Comparison of ENCODE assay signal across 11 cellular contexts in the genomic region with DNA sequence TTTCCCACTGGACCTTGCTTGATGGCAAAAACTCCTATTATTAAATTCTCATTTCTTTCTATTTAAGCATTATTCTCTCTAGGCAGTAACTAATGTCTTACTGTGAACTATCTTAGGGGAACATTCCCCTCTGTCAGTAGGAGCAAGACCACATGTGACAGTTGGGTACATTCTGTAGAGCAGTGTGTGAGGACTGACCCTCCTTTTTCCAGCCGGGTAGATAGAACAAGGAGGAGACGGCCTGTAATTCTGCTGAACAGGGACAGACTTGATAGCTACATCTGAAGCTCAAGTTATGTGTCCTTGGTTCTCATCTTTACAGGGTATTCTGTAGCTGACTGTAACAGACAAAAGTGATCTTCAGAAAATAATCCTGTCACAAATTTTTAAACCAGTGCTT. TPM values are rescaled to one million over a fixed set of nuclear protein-coding genes. Genes with fewer than 3 reads are reported as not detected.
A peak's percentile ranks its signal among the peaks of the same experiment; 100 is the strongest.
DNase-seq lines count a peak whose midpoint lies in the region; ATAC-seq, FAIRE-seq and TF ChIP-seq lines count a peak whose summit lies in the region.
"Had no signal": no experiment of that assay in that cellular context is flagged by ENCODE, and none has a peak within 500 bp of the region (broad histone marks: within the 10 kb centered on the region; RNA-seq: fewer than 3 reads in every experiment).

No MANE protein-coding gene starts in this region.

- FAIRE-seq in GM12892 (lab: Jason Lieb, UNC) = no peak

- H3K4me3 ChIP-seq in cardiac muscle cell (no peak overlapping the region), osteoblast (ENCODE audit: insufficient read depth, low read length) (no peak overlapping the region), upper lobe of right lung (no peak overlapping the region)

- H3K9me3 ChIP-seq in cardiac muscle cell (ENCODE audit: low read depth) (no peaks in the 10 kb centered on the region), osteoblast (ENCODE audit: low read depth, low read length) (no peaks in the 10 kb centered on the region), upper lobe of right lung (no peaks in the 10 kb centered on the region)

- ATAC-seq in left cardiac atrium (no peak), foreskin keratinocyte (no peak), upper lobe of right lung (no peak), HG03354 (IDR thresholded peaks at IDR 0.05; ENCODE audit: poor library complexity, severe bottlenecking, unreplicated experiment) (no peak)
- ATAC-seq: activated CD8-positive, alpha-beta memory T cell treated with anti-CD3 and anti-CD28 coated beads, Interleukin-2, amount 10 ng/mL, durations not matched to agents 7 days and 5 days had no signal

- H3K27ac ChIP-seq in cardiac muscle cell (peak overlapping the region; percentile 99), foreskin keratinocyte (peak overlapping the region; percentile 31), osteoblast (ENCODE audit: low read depth, low read length) (peak overlapping the region; percentile 98), upper lobe of right lung (peak overlapping the region; percentile 58)

- no peak overlapping the region for H3K4me2 ChIP-seq in osteoblast (ENCODE audit: insufficient read depth, low read length)

- H3K4me1 ChIP-seq in cardiac muscle cell (ENCODE audit: low read depth) = peaks cover 61% of the 10 kb centered on the region
- H3K4me1 ChIP-seq in foreskin keratinocyte = peaks cover 29% of the 10 kb centered on the region
- H3K4me1 ChIP-seq in osteoblast (ENCODE audit: insufficient read depth, low read length) = peaks cover 46% of the 10 kb centered on the region
- H3K4me1 ChIP-seq in upper lobe of right lung = peaks cover 74% of the 10 kb centered on the region

- no peaks in the 10 kb centered on the region for H4K20me1 ChIP-seq in osteoblast (ENCODE audit: insufficient read depth, low read length)

- H3K36me3 ChIP-seq in cardiac muscle cell (no peaks in the 10 kb centered on the region), osteoblast (ENCODE audit: insufficient read depth, low read length) (no peaks in the 10 kb centered on the region), upper lobe of right lung (no peaks in the 10 kb centered on the region)

- H2AFZ ChIP-seq in osteoblast (ENCODE audit: low read length) = no peak overlapping the region

- peaks cover 72% of the 10 kb centered on the region for H3K79me2 ChIP-seq in osteoblast (ENCODE audit: insufficient read depth, low read length)

- no peak for TF ChIP-seq CTCF in cardiac muscle cell (IDR thresholded peaks at IDR 0.05; ENCODE audit: low read depth, low read length)
- no peak for TF ChIP-seq CTCF in foreskin keratinocyte (conservative IDR thresholded peaks at IDR 0.05)
- no peak for TF ChIP-seq CTCF in osteoblast (IDR thresholded peaks at IDR 0.05; ENCODE audit: extremely low read depth, low read depth, low read length)
- no peak for TF ChIP-seq CTCF in upper lobe of right lung (IDR thresholded peaks at IDR 0.05)

- H3K27me3 ChIP-seq in cardiac muscle cell (no peaks in the 10 kb centered on the region), foreskin keratinocyte (no peaks in the 10 kb centered on the region), osteoblast (ENCODE audit: insufficient read depth, low read length) (no peaks in the 10 kb centered on the region), upper lobe of right lung (no peaks in the 10 kb centered on the region)

- intact Hi-C loops in left cardiac atrium (cut with DNase I) = loop anchor here in 1 of 2 donors (5.0 kb wide), 1 partner anchor 45 kb away; the partner anchor contains the start of gene FNIP2
- intact Hi-C loops in upper lobe of right lung (cut with DNase I) = no loop called here

- TF ChIP-seq POLR2A in GM12892 (IDR thresholded peaks at IDR 0.05; ENCODE audit: low read depth, low read length) = no peak

- DNase-seq in cardiac muscle cell (ENCODE audit: low read depth in 1 of 2, low spot score in 1 of 2) (no peak), left cardiac atrium (no peak), foreskin keratinocyte (no peak), osteoblast (ENCODE audit: insufficient read length, low spot score, missing footprints) (no peak), upper lobe of right lung (no peak), NCI-H1694 treated with DMSO at 0.1 percent for 48 hours (lab: John Stamatoyannopoulos, UW) (no peak), GM12892 (ENCODE audit: insufficient read length) (no peak)
- DNase-seq: ACHN; activated CD8-positive, alpha-beta memory T cell treated with anti-CD3 and anti-CD28 coated beads, Interleukin-2, amount 10 ng/mL, durations not matched to agents 7 days and 5 days; stimulated activated CD4-positive, alpha-beta T cell treated with anti-CD3 and anti-CD28 coated beads, Interleukin-2, amount 100 ng/mL, for 48 hours had no signal

RNA-seq across cellular contexts. Expression of gene FNIP2, which starts 43.3 kb away (rescaled TPM):
- total RNA-seq in cardiac muscle cell = 45.1 and 74.4 TPM in 2 replicates
- 29.9 and 60.1 TPM in 2 replicates for polyA plus RNA-seq in cardiac muscle cell
- total RNA-seq in left cardiac atrium = 10 to 100 TPM; 40.6 to 55.3 TPM
- total RNA-seq in foreskin keratinocyte = 13.2 and 13.5 TPM in 2 replicates
- 1.3 and 1.7 TPM in 2 replicates for polyA plus RNA-seq in foreskin keratinocyte
- total RNA-seq in osteoblast = 73.4 and 78.9 TPM in 2 replicates
- total RNA-seq in upper lobe of right lung = 98.4 TPM
- polyA plus RNA-seq in GM12892 (2012; ENCODE audit: missing spikeins) = 0.34 TPM

Comparison
In these comparisons a context has a peak if more than half of its experiments do, and no peak if none do; other contexts are left out.
1. H3K27ac ChIP-seq: peak in every context shown above with its lines; median percentile 99 in cardiac muscle cell; 98 in osteoblast; 58 in upper lobe of right lung; 31 in foreskin keratinocyte.